ENCODE assay signal across 1 cellular context in the genomic region with DNA sequence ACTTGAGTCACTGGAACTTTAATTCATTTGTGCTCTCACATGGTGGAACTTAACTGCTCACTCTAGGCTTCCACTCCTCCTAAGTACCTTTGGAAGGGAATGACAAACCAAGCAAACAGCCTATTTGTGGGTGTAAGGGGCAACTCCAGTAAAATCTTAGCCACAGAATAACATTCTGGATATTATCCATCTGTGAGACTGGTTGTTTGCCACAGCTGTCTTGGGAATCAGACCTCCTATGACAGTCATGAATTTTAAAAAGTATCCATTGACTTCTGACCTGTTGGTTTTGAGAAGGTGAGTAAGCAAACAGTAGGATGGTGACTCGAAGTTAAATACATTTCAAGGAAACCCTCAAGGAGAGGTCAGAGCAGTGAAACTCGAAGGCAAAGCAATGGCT.
TF ChIP-seq lines count a peak whose summit lies in the region.

No MANE protein-coding gene starts in this region.

TF ChIP-seq in IMR-90, 13 proteins besides CTCF, POLR2A, EP300 and RAD21 (continued from another document):
- no peak for TF ChIP-seq SMC3 (IDR thresholded peaks at IDR 0.05; ENCODE audit: low read depth, low read length)
- TF ChIP-seq MAFK (IDR thresholded peaks at IDR 0.05; ENCODE audit: low read depth, low read length) = no peak; the same call in 1 of the 2 replicates
- TF ChIP-seq RCOR1 (IDR thresholded peaks at IDR 0.05; ENCODE audit: insufficient replicate concordance, low read length) = no peak
- TF ChIP-seq FOS (IDR thresholded peaks at IDR 0.05; ENCODE audit: low read depth, low read length) = no peak
- no peak for TF ChIP-seq CHD1 (IDR thresholded peaks at IDR 0.05; ENCODE audit: low read depth, low read length)
